In genomic region chr4:166252487-166253402, GRCh38 we compare ENCODE assay signal across 9 cellular contexts.
DNase-seq lines count a peak whose midpoint lies in the region; ATAC-seq and TF ChIP-seq lines count a peak whose summit lies in the region.
"Had no signal": no experiment of that assay in that cellular context is flagged by ENCODE, and none has a peak within 500 bp of the region (broad histone marks: within the 10 kb centered on the region; RNA-seq: fewer than 3 reads in every experiment).

No MANE protein-coding gene starts in this region.

- no peaks in the 10 kb centered on the region for H3K4me1 Mint-ChIP-seq in progenitor cell of endocrine pancreas (ENCODE audit: low read depth)
- H3K4me1 Mint-ChIP-seq: B cell had no signal

- H3K4me3 ChIP-seq in dorsolateral prefrontal cortex = no peak overlapping the region

- no peak overlapping the region for H3K27ac ChIP-seq in dorsolateral prefrontal cortex

- no peaks in the 10 kb centered on the region for H3K9me3 Mint-ChIP-seq in progenitor cell of endocrine pancreas (ENCODE audit: low read depth)

- ATAC-seq in GM18861 (IDR thresholded peaks at IDR 0.05; ENCODE audit: unreplicated experiment) = no peak

- DNase-seq in NCI-H146 (lab: John Stamatoyannopoulos, UW) (peak; percentile 4), NCI-H146 treated with DMSO at 0.1 percent for 48 hours (lab: John Stamatoyannopoulos, UW; ENCODE audit: unreplicated experiment) (no peak), M059J (ENCODE audit: low read depth) (peak; percentile 47), dorsolateral prefrontal cortex (no peak), progenitor cell of endocrine pancreas (ENCODE audit: low spot score, unreplicated experiment) (no peak), GDM1 (lab: John Stamatoyannopoulos, UW) (no peak), NCI-H187 (lab: John Stamatoyannopoulos, UW) (no peak)

- intact Hi-C loops in dorsolateral prefrontal cortex (cut with DNase I) = no loop called here

- TF ChIP-seq CTCF in dorsolateral prefrontal cortex (IDR thresholded peaks at IDR 0.05 in 54 of 56, conservative IDR thresholded peaks at IDR 0.05 in 2 of 56; ENCODE audit: low read depth in 1 of 56, partially characterized antibody in 56 of 56) = peak in 38 of 56 donors; percentile 9 to 57 (median 30)
- peak; percentile 56 for TF ChIP-seq CTCF in progenitor cell of endocrine pancreas (IDR thresholded peaks at IDR 0.05; ENCODE audit: unreplicated experiment)

- H3K4me3 Mint-ChIP-seq in progenitor cell of endocrine pancreas (ENCODE audit: low read depth) = no peak overlapping the region
- H3K4me3 Mint-ChIP-seq: B cell had no signal

- no peaks in the 10 kb centered on the region for H3K36me3 Mint-ChIP-seq in progenitor cell of endocrine pancreas (ENCODE audit: insufficient read depth)

- no peaks in the 10 kb centered on the region for H3K27me3 Mint-ChIP-seq in progenitor cell of endocrine pancreas
- H3K27me3 Mint-ChIP-seq: B cell had no signal

- H3K27ac Mint-ChIP-seq in progenitor cell of endocrine pancreas = no peak overlapping the region
- H3K27ac Mint-ChIP-seq: B cell had no signal

- no peaks in the 10 kb centered on the region for H3K27me3 ChIP-seq in dorsolateral prefrontal cortex

Comparison
In these comparisons a context has a peak if more than half of its experiments do, and no peak if none do; other contexts are left out.
1. DNase-seq: peak in NCI-H146 (single experiment) and M059J (single experiment); none in NCI-H146 treated with DMSO at 0.1 percent for 48 hours (single experiment), dorsolateral prefrontal cortex (0 of 10), progenitor cell of endocrine pancreas (single experiment), GDM1 (single experiment) and NCI-H187 (0 of 2).